ENCODE assay signal across 25 cellular contexts in the genomic region with DNA sequence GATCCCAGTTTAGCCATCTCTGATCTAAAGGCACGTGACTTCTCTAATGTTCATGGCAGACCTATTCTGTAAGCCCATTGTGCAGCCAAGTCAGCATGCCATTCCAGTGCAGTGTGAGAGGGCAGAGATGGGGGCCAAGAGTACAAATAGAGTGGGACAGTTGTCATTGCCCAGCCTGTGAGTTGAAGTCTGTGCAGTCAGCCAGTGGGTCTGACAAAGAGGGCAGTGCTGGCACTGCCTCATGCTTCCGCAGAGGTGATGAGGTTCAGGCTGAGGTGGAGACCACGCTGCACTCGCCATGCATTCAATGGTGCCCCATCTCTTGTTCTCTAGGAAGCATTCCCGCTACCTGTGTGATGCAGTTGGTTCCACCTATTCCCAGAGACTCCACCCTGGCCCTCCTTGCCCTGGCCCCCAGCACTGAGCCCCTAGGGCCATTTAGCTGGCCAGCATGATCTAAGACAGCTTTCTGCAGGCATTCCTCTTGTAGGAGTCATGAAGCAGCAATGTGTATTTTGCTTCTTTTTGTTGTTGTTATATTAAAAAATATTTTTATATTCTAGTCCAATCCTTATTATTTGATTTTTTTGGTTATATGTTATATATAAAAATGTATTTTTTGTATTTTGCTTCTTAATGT. TPM values are rescaled to one million over a fixed set of nuclear protein-coding genes. Genes with fewer than 3 reads are reported as not detected.
A peak's percentile ranks its signal among the peaks of the same experiment; 100 is the strongest.
DNase-seq lines count a peak whose midpoint lies in the region; ATAC-seq, FAIRE-seq and TF ChIP-seq lines count a peak whose summit lies in the region.
"Had no signal": no experiment of that assay in that cellular context is flagged by ENCODE, and none has a peak within 500 bp of the region (broad histone marks: within the 10 kb centered on the region; RNA-seq: fewer than 3 reads in every experiment).

No MANE protein-coding gene starts in this region.

- H3K36me3 ChIP-seq in right atrium auricular region (peaks cover 14% of the 10 kb centered on the region), psoas muscle (ENCODE audit: insufficient read depth in 1 of 2, low read depth in 1 of 2) (peaks cover 0 to 27% of the 10 kb centered on the region in 2 donors)
- H3K36me3 ChIP-seq: neutrophil had no signal

- H3K9me3 ChIP-seq in right atrium auricular region (no peaks in the 10 kb centered on the region), psoas muscle (no peaks in the 10 kb centered on the region)
- H3K9me3 ChIP-seq: neutrophil, upper lobe of right lung had no signal

- H3K4me3 ChIP-seq in right atrium auricular region, result no peak overlapping the region
- peak overlapping the region; percentile 4 for H3K4me3 ChIP-seq in psoas muscle
- H3K4me3 ChIP-seq: cardiac muscle cell, upper lobe of right lung had no signal

- H3K27me3 ChIP-seq in right atrium auricular region (no peaks in the 10 kb centered on the region), psoas muscle (ENCODE audit: insufficient read depth in 3 of 3, low read length in 2 of 3) (no peaks in the 10 kb centered on the region)
- H3K27me3 ChIP-seq: cardiac muscle cell, upper lobe of right lung had no signal

- FAIRE-seq in RCC 7860 (lab: Jason Lieb, UNC), result no peak
- FAIRE-seq: endometrium, keratinocyte had no signal

- intact Hi-C loops in Right ventricle myocardium inferior (cut with DNase I), result no loop called here
- intact Hi-C loops in cardiac septum (cut with DNase I), result no loop called here
- intact Hi-C loops in psoas muscle (cut with DNase I), result loop anchor here (5.0 kb wide), 1 partner anchor 35 kb away; no protein-coding TSS in a partner anchor

- peak overlapping the region; percentile 33 to 97 for H3K27ac ChIP-seq in right atrium auricular region
- H3K27ac ChIP-seq in psoas muscle, result peak overlapping the region; percentile 98
- H3K27ac ChIP-seq: 22Rv1, neutrophil, upper lobe of right lung had no signal

- DNase-seq in Right ventricle myocardium inferior (ENCODE audit: missing footprints) (no peak), cardiac septum (ENCODE audit: low spot score) (no peak), right atrium auricular region (ENCODE audit: low spot score) (no peak), psoas muscle (peak; percentile 34 to 71), amniotic stem cell (lab: John Stamatoyannopoulos, UW) (no peak), RCC 7860 (ENCODE audit: low spot score) (no peak)
- no peak for DNase-seq in effector CD8-positive, alpha-beta T cell (lab: John Stamatoyannopoulos, UW)
- DNase-seq: activated CD8-positive, alpha-beta T cell treated with anti-CD3 and anti-CD28 coated beads for 36 hours; anterior cingulate cortex; CD4-positive, alpha-beta memory T cell; dermis blood vessel endothelial cell; GOT3; NCI-H1048; NCI-H187; NCI-H2171; NCI-H524 treated with DMSO at 0.1 percent for 48 hours; upper lobe of right lung had no signal

- TF ChIP-seq CTCF in right atrium auricular region (IDR thresholded peaks at IDR 0.05) (no peak), psoas muscle (IDR thresholded peaks at IDR 0.05) (no peak)

- H3K4me1 ChIP-seq in right atrium auricular region, result peaks cover 0 to 77% of the 10 kb centered on the region in 2 donors
- H3K4me1 ChIP-seq in psoas muscle, result peaks cover 55% of the 10 kb centered on the region

- 66 to 74% (median 72%) methylated on average over 5 of the region's 5 CpGs for WGBS in psoas muscle, 3 donors

- ATAC-seq in Right ventricle myocardium inferior (peak; percentile 70), psoas muscle (peak in 3 of 4 donors; percentile 66 to 74 (median 73)), HG03342 (IDR thresholded peaks at IDR 0.05; ENCODE audit: unreplicated experiment) (no peak)
- ATAC-seq: activated CD8-positive, alpha-beta T cell treated with anti-CD3 and anti-CD28 coated beads for 36 hours; activated T-helper 17 cell treated with anti-CD3 and anti-CD28 coated beads, Interleukin-2, amount 50 U/mL, for 72 hours had no signal

RNA-seq across cellular contexts. Expression of gene MRAS, which starts 3.7 kb away (rescaled TPM):
- total RNA-seq in Right ventricle myocardium inferior (396 TPM), cardiac septum (327 TPM), right atrium auricular region (100 to 1,000 TPM; 174 to 288 TPM), psoas muscle (100 to 1,000 TPM; 107 to 166 (median 123) TPM)
- 10 to 100 TPM; 43.8 to 88.9 (median 62.7) TPM for polyA plus RNA-seq in psoas muscle
- polyA plus RNA-seq: CD4-positive, alpha-beta memory T cell had no signal

RNA-seq across cellular contexts. Expression of gene NME9, which starts 22.4 kb away (rescaled TPM):
- total RNA-seq in Right ventricle myocardium inferior, result not detected
- total RNA-seq in cardiac septum, result not detected
- not detected for total RNA-seq in right atrium auricular region
- total RNA-seq in psoas muscle, result 1 to 10 TPM; 1.4 to 3.1 (median 1.7) TPM
- under 1 TPM; 0.04 to 0.80 (median 0.68) TPM for polyA plus RNA-seq in psoas muscle
- total RNA-seq: dermis blood vessel endothelial cell, G401, upper lobe of right lung had no signal

Comparison
In these comparisons a context has a peak if more than half of its experiments do, and no peak if none do; other contexts are left out.
1. DNase-seq: peak in psoas muscle (2 of 2); none in Right ventricle myocardium inferior (single experiment), cardiac septum (single experiment), right atrium auricular region (single experiment), amniotic stem cell (single experiment), RCC 7860 (single experiment) and effector CD8-positive, alpha-beta T cell (single experiment).
2. intact Hi-C loops: an anchor here in psoas muscle (5.0 kb wide); none called in Right ventricle myocardium inferior and cardiac septum.